13 cellular contexts compared by ENCODE assay signal in the genomic region with DNA sequence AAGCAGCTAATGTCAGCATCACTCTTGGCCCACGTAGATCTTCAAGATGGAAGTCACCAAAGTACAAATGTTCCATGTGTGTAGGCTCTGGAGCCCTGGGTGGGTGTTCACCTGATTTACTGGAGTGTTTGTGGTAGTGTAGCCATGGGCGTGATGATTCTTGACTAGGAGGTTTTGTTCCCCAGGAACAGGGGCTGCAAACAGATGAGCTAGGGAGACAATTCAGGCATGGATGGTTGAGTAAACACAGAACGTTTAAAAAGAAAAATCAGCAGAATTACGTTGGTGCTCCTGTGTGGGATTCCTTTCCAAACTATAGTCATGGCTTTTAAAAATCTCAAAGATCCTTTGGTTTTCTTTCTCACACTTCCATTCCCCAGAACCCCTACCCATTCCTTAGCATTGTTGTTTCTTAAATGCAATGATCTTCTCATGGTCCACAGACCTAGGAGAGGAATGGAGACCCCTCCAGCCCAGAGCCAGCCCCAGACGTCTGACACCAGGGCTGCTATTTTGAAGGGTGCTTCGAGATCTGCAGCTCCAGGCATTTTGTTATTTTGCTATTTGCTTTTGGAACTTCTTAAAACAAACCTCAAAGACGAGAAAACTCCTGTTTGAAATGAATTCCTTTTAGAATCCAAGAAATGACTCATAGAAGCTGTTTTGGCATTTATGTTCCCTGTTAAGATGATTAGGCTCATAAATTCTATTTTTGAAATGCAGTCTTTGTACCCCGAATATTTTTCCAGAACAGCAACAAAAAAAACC.
DNase-seq lines count a peak whose midpoint lies in the region; ATAC-seq and TF ChIP-seq lines count a peak whose summit lies in the region.
"Had no signal": no experiment of that assay in that cellular context is flagged by ENCODE, and none has a peak within 500 bp of the region (broad histone marks: within the 10 kb centered on the region; RNA-seq: fewer than 3 reads in every experiment).

No MANE protein-coding gene starts in this region.

- H3K27me3 ChIP-seq in layer of hippocampus (ENCODE audit: control insufficient read depth, insufficient read depth, low read length): no peaks in the 10 kb centered on the region
- no peaks in the 10 kb centered on the region for H3K27me3 ChIP-seq in testis

- no peak overlapping the region for H3K27ac Mint-ChIP-seq in activated T-helper 17 cell treated with anti-CD3 and anti-CD28 coated beads, Interleukin-2, amount 50 U/mL, for 72 hours
- H3K27ac Mint-ChIP-seq: progenitor cell of endocrine pancreas had no signal

- in situ Hi-C loops in astrocyte of the spinal cord (cut with HindIII; ENCODE audit: low sequenced_read_pairs): no loop called here

- H3K4me1 ChIP-seq in testis: peaks cover 3% of the 10 kb centered on the region

- H3K36me3 Mint-ChIP-seq in activated T-helper 17 cell treated with anti-CD3 and anti-CD28 coated beads, Interleukin-2, amount 50 U/mL, for 72 hours (ENCODE audit: low read depth): no peaks in the 10 kb centered on the region

- ATAC-seq in activated T-helper 17 cell treated with anti-CD3 and anti-CD28 coated beads, Interleukin-2, amount 50 U/mL, for 72 hours (replicated peaks): no peak
- ATAC-seq: K562 had no signal

- 27 to 42% methylated on average over 8 of the region's 8 CpGs for WGBS in testis, 2 donors

- H3K9me3 Mint-ChIP-seq in activated T-helper 17 cell treated with anti-CD3 and anti-CD28 coated beads, Interleukin-2, amount 50 U/mL, for 72 hours: no peaks in the 10 kb centered on the region

- no peak overlapping the region for H3K4me3 Mint-ChIP-seq in activated T-helper 17 cell treated with anti-CD3 and anti-CD28 coated beads, Interleukin-2, amount 50 U/mL, for 72 hours

- DNase-seq in HFF-Myc (ENCODE audit: extremely low read depth, low read depth): peak; percentile 44
- peak; percentile 86 for DNase-seq in astrocyte of the spinal cord (ENCODE audit: low read depth, low spot score)
- no peak for DNase-seq in testis
- no peak for DNase-seq in C1 segment of cervical spinal cord (lab: John Stamatoyannopoulos, UW)
- DNase-seq in posterior cingulate gyrus: no peak
- DNase-seq in DMS53 (lab: John Stamatoyannopoulos, UW): no peak
- DNase-seq: cerebellar nuclear complex; NCI-H524 treated with DMSO at 0.1 percent for 48 hours; stimulated activated CD8-positive, alpha-beta memory T cell treated with anti-CD3 and anti-CD28 coated beads, Interleukin-4, amount 100 ng/mL, for 48 hours had no signal

- H3K4me3 ChIP-seq in HFF-Myc (replicated peaks; ENCODE audit: low read depth, low read length) (no peak overlapping the region), astrocyte of the spinal cord (ENCODE audit: low read depth, low read length) (no peak overlapping the region), testis (no peak overlapping the region)
- H3K4me3 ChIP-seq: K562 had no signal

- H3K27me3 Mint-ChIP-seq in activated T-helper 17 cell treated with anti-CD3 and anti-CD28 coated beads, Interleukin-2, amount 50 U/mL, for 72 hours: peaks cover 35% of the 10 kb centered on the region
- H3K27me3 Mint-ChIP-seq: progenitor cell of endocrine pancreas had no signal

- no peaks in the 10 kb centered on the region for H3K36me3 ChIP-seq in testis (ENCODE audit: low read depth, missing control alignments)

- H3K9me3 ChIP-seq in testis: no peaks in the 10 kb centered on the region

- no peaks in the 10 kb centered on the region for H3K4me1 Mint-ChIP-seq in activated T-helper 17 cell treated with anti-CD3 and anti-CD28 coated beads, Interleukin-2, amount 50 U/mL, for 72 hours

- H3K27ac ChIP-seq in layer of hippocampus (ENCODE audit: low read depth, low read length) (peak overlapping the region; percentile 62), testis (peak overlapping the region; percentile 44 to 62)

- TF ChIP-seq CTCF in HFF-Myc (IDR thresholded peaks at IDR 0.05; ENCODE audit: low read depth, low read length, missing control alignments) (no peak), astrocyte of the spinal cord (IDR thresholded peaks at IDR 0.05; ENCODE audit: low read depth, low read length) (no peak), testis (IDR thresholded peaks at IDR 0.05) (no peak)

- intact Hi-C loops in testis (cut with DNase I; ENCODE audit: low total_unique reads): no loop called here
- intact Hi-C loops in posterior cingulate gyrus (cut with DNase I): no loop called here

- no peak for TF ChIP-seq POLR2A in testis (IDR thresholded peaks at IDR 0.05)

Comparison
In these comparisons a context has a peak if more than half of its experiments do, and no peak if none do; other contexts are left out.
1. DNase-seq: peak in HFF-Myc (single experiment) and astrocyte of the spinal cord (single experiment); none in testis (single experiment), C1 segment of cervical spinal cord (0 of 14), posterior cingulate gyrus (0 of 10) and DMS53 (single experiment).